Comparison of ENCODE assay signal across 8 cellular contexts in genomic region chr2:10304458-10305253, GRCh38. TPM values are rescaled to one million over a fixed set of nuclear protein-coding genes. Genes with fewer than 3 reads are reported as not detected.
A peak's percentile ranks its signal among the peaks of the same experiment; 100 is the strongest.
DNase-seq lines count a peak whose midpoint lies in the region; ATAC-seq and TF ChIP-seq lines count a peak whose summit lies in the region.

No MANE protein-coding gene starts in this region.

- H3K4me3 Mint-ChIP-seq in mesothelial cell of epicardium = peak overlapping the region; percentile 86

- H3K27me3 ChIP-seq in cardiac muscle cell = peaks cover 45% of the 10 kb centered on the region

- H3K4me1 ChIP-seq in cardiac muscle cell (ENCODE audit: low read depth) (no peaks in the 10 kb centered on the region), urinary bladder (ENCODE audit: insufficient read depth) (peaks cover 5% of the 10 kb centered on the region)

- peaks cover 27% of the 10 kb centered on the region for H3K4me1 Mint-ChIP-seq in mesothelial cell of epicardium

- H3K36me3 ChIP-seq in cardiac muscle cell (no peaks in the 10 kb centered on the region), urinary bladder (ENCODE audit: insufficient read depth) (no peaks in the 10 kb centered on the region)

- TF ChIP-seq CTCF in cardiac muscle cell (IDR thresholded peaks at IDR 0.05; ENCODE audit: low read depth, low read length) (no peak), cardiac fibroblast (IDR thresholded peaks at IDR 0.05; ENCODE audit: low read depth, low read length) (no peak), mesothelial cell of epicardium (IDR thresholded peaks at IDR 0.05; ENCODE audit: unreplicated experiment) (no peak)

- DNase-seq in cardiac muscle cell (ENCODE audit: low read depth in 1 of 2, low spot score in 1 of 2) (no peak), cardiac septum (ENCODE audit: low spot score) (no peak), cardiac fibroblast (ENCODE audit: low read depth in 2 of 2) (no peak), mesothelial cell of epicardium (ENCODE audit: low spot score in 2 of 2, unreplicated experiment in 2 of 2) (no peak), germinal center (ENCODE audit: low spot score) (no peak)

- intact Hi-C loops in cardiac septum (cut with DNase I) = no loop called here

- H3K27ac Mint-ChIP-seq in mesothelial cell of epicardium = no peak overlapping the region

- H3K36me3 Mint-ChIP-seq in mesothelial cell of epicardium = no peaks in the 10 kb centered on the region

- 60% methylated on average over 28 of the region's 28 CpGs for WGBS in urinary bladder

- H3K27me3 Mint-ChIP-seq in mesothelial cell of epicardium (ENCODE audit: low read depth) = peaks cover 30% of the 10 kb centered on the region

- no peak for ATAC-seq in HG03460 (IDR thresholded peaks at IDR 0.05; ENCODE audit: unreplicated experiment)
- no peak for ATAC-seq in HG02973 (IDR thresholded peaks at IDR 0.05; ENCODE audit: unreplicated experiment)

- H3K9me3 Mint-ChIP-seq in mesothelial cell of epicardium = no peaks in the 10 kb centered on the region

- no peaks in the 10 kb centered on the region for H3K9me3 ChIP-seq in cardiac muscle cell (ENCODE audit: low read depth)

- H3K4me3 ChIP-seq in cardiac muscle cell (peak overlapping the region; percentile 79), cardiac fibroblast (replicated peaks in 1 of 2; ENCODE audit: low read depth in 2 of 2, low read length in 2 of 2) (peak overlapping the region; percentile 69 to 82), urinary bladder (ENCODE audit: low read depth, low read length) (peak overlapping the region; percentile 84)

- H3K27ac ChIP-seq in cardiac muscle cell (no peak overlapping the region), urinary bladder (ENCODE audit: low read depth) (no peak overlapping the region)

RNA-seq across cellular contexts. Expression of gene HPCAL1, which starts 2.0 kb away (rescaled TPM):
- total RNA-seq in cardiac muscle cell (25.5 and 26.1 TPM in 2 replicates), cardiac septum (21.6 TPM), mesothelial cell of epicardium (17.4 to 20.0 TPM (median 17.5 TPM) in 3 replicates), urinary bladder (10.0 TPM)
- polyA plus RNA-seq in cardiac muscle cell (13.4 and 14.5 TPM in 2 replicates), urinary bladder (36.3 TPM)
